In the genomic region with DNA sequence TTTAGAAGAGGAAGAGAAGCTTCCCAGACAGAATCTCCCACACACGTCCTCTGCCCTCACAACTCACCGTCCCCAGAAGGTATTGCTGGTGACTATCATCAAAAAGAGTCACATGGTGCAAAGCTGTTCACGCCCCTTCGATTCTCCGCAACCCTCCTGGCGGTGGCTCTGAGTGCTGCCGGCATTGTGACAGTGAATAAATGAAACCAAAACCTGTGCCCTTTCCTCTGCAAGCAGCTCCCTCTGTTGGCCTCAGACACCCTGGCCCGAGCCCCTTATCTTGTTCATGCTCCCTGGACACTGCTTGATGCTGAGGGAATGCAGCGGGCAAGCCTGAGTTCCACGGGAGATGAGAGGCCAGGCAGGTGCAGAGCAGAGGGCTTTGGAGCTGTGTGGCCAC, we compare ENCODE assay signal across 13 cellular contexts.
A peak's percentile ranks its signal among the peaks of the same experiment; 100 is the strongest.
DNase-seq lines count a peak whose midpoint lies in the region; ATAC-seq and TF ChIP-seq lines count a peak whose summit lies in the region.
"Had no signal": no experiment of that assay in that cellular context is flagged by ENCODE, and none has a peak within 500 bp of the region (broad histone marks: within the 10 kb centered on the region; RNA-seq: fewer than 3 reads in every experiment).

No MANE protein-coding gene starts in this region.

- 23 to 40% (median 31%) methylated on average over 10 of the region's 10 CpGs for WGBS in heart left ventricle, 4 donors
- whole genome bisulfite sequencing in psoas muscle, 3 donors = 26 to 37% (median 33%) methylated on average over 10 of the region's 10 CpGs

- H3K4me1 ChIP-seq in heart left ventricle = no peaks in the 10 kb centered on the region
- H3K4me1 ChIP-seq in psoas muscle = no peaks in the 10 kb centered on the region
- H3K4me1 ChIP-seq: upper lobe of right lung had no signal

- TF ChIP-seq POLR2A in GM18505 (IDR thresholded peaks at IDR 0.05; ENCODE audit: borderline replicate concordance, extremely low read depth, insufficient read depth, insufficient read length) (no peak), heart left ventricle (IDR thresholded peaks at IDR 0.05) (no peak)

- DNase-seq in NCI-H82 (lab: John Stamatoyannopoulos, UW) (peak; percentile 65), NCI-H82 treated with DMSO at 0.1 percent for 48 hours (lab: John Stamatoyannopoulos, UW; ENCODE audit: unreplicated experiment) (no peak), activated T-cell treated with anti-CD3 and anti-CD28 coated beads for 1 hour (ENCODE audit: low read depth) (peak; percentile 18), left colon (peak in 1 of 2 donors; percentile 10), heart left ventricle (no peak), psoas muscle (no peak)
- peak; percentile 8 to 16 for DNase-seq in stimulated activated CD8-positive, alpha-beta memory T cell treated with anti-CD3 and anti-CD28 coated beads, Interleukin-7, amount 100 ng/mL, for 4 hours (ENCODE audit: low read depth in 2 of 2)
- DNase-seq: glutamatergic neuron, upper lobe of right lung had no signal

- H3K27me3 ChIP-seq in heart left ventricle (peaks cover 0 to 35% (median 11%) of the 10 kb centered on the region in 9 donors), psoas muscle (ENCODE audit: insufficient read depth in 3 of 3, low read length in 2 of 3) (peaks cover 0 to 10% (median 8%) of the 10 kb centered on the region in 3 donors)

- peak; percentile 56 for ATAC-seq in left colon
- ATAC-seq in GM18505 (IDR thresholded peaks at IDR 0.05; ENCODE audit: unreplicated experiment) = no peak
- no peak for ATAC-seq in heart left ventricle
- ATAC-seq in psoas muscle = no peak
- ATAC-seq: upper lobe of right lung had no signal

- no peak overlapping the region for H3K4me3 ChIP-seq in heart left ventricle
- H3K4me3 ChIP-seq in psoas muscle = no peak overlapping the region
- H3K4me3 ChIP-seq: upper lobe of right lung had no signal

- no peak overlapping the region for H3K27ac ChIP-seq in heart left ventricle
- H3K27ac ChIP-seq in psoas muscle = no peak overlapping the region
- H3K27ac ChIP-seq: 22Rv1, KMS-11, RWPE1, upper lobe of right lung had no signal

- TF ChIP-seq CTCF in heart left ventricle (IDR thresholded peaks at IDR 0.05) (peak in 2 of 12 donors; percentile 5 to 8), psoas muscle (IDR thresholded peaks at IDR 0.05) (no peak)

- H3K9me3 ChIP-seq in heart left ventricle (no peaks in the 10 kb centered on the region), psoas muscle (no peaks in the 10 kb centered on the region)
- H3K9me3 ChIP-seq: upper lobe of right lung had no signal

- intact Hi-C loops in left colon (cut with DNase I, micrococcal nuclease) (no loop called here), heart left ventricle (cut with DNase I) (no loop called here), psoas muscle (cut with DNase I) (no loop called here)

- H3K36me3 ChIP-seq in heart left ventricle (no peaks in the 10 kb centered on the region), psoas muscle (ENCODE audit: insufficient read depth in 1 of 2, low read depth in 1 of 2) (no peaks in the 10 kb centered on the region)
- H3K36me3 ChIP-seq: upper lobe of right lung had no signal

Comparison
In these comparisons a context has a peak if more than half of its experiments do, and no peak if none do; other contexts are left out.
1. DNase-seq: peak in NCI-H82 (single experiment), activated T-cell treated with anti-CD3 and anti-CD28 coated beads for 1 hour (single experiment) and stimulated activated CD8-positive, alpha-beta memory T cell treated with anti-CD3 and anti-CD28 coated beads, Interleukin-7, amount 100 ng/mL, for 4 hours (2 of 2); none in NCI-H82 treated with DMSO at 0.1 percent for 48 hours (single experiment), heart left ventricle (0 of 5) and psoas muscle (0 of 2).